Comparison of ENCODE assay signal across 10 cellular contexts in the genomic region with DNA sequence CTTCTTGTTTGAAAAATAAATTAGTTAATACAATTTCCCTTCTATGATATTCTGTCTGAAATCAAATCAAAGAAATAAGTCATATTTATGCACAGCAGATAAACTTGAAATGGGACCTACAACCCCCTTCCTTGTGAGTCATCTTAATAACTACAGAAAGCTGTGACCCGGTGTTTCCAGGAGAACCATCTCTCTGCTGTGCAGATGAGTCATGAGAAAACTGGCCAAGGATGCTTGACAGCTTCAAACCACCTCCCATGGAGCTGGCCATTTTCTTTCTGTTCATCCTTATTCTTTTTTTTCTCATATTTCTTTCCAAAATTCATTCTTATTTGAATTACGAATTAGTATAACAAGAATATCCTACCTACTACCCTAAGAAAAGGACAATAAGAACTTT.
DNase-seq lines count a peak whose midpoint lies in the region; TF ChIP-seq lines count a peak whose summit lies in the region.
"Had no signal": no experiment of that assay in that cellular context is flagged by ENCODE, and none has a peak within 500 bp of the region (broad histone marks: within the 10 kb centered on the region; RNA-seq: fewer than 3 reads in every experiment).

No MANE protein-coding gene starts in this region.

- no peak for TF ChIP-seq POLR2A in NB4 (IDR thresholded peaks at IDR 0.05; ENCODE audit: extremely low read depth, insufficient read length)

- H3K4me3 ChIP-seq in NB4 (ENCODE audit: low read depth, low read length) (no peak overlapping the region), choroid plexus epithelial cell (ENCODE audit: low read depth, low read length) (no peak overlapping the region)
- H3K4me3 ChIP-seq: lung had no signal

- DNase-seq in GM04504 (ENCODE audit: low read depth) (peak; percentile 55), NB4 (ENCODE audit: low read depth) (peak; percentile 3), choroid plexus epithelial cell (ENCODE audit: low read depth) (peak; percentile 94), NCI-H345 (lab: John Stamatoyannopoulos, UW) (no peak), cerebellar nuclear complex (lab: John Stamatoyannopoulos, UW) (no peak), DMS79 treated with DMSO at 0.1 percent for 48 hours (lab: John Stamatoyannopoulos, UW) (no peak)
- peak; percentile 57 for DNase-seq in stimulated activated CD4-positive, alpha-beta T cell treated with anti-CD3 and anti-CD28 coated beads, Interleukin-15, amount 100 ng/mL, for 24 hours
- DNase-seq: caudate nucleus, MV-4-11 had no signal

- no peak for TF ChIP-seq CTCF in NB4 (IDR thresholded peaks at IDR 0.05; ENCODE audit: low read depth, low read length)
- TF ChIP-seq CTCF in choroid plexus epithelial cell (conservative IDR thresholded peaks at IDR 0.05; ENCODE audit: low read depth, low read length), result no peak

Comparison
In these comparisons a context has a peak if more than half of its experiments do, and no peak if none do; other contexts are left out.
1. DNase-seq: peak in GM04504 (single experiment), NB4 (single experiment), choroid plexus epithelial cell (single experiment) and stimulated activated CD4-positive, alpha-beta T cell treated with anti-CD3 and anti-CD28 coated beads, Interleukin-15, amount 100 ng/mL, for 24 hours (single experiment); none in NCI-H345 (single experiment), cerebellar nuclear complex (0 of 2) and DMS79 treated with DMSO at 0.1 percent for 48 hours (single experiment).